8 cellular contexts compared by ENCODE assay signal in genomic region chr15:34102175-34102925, GRCh38. TPM values are rescaled to one million over a fixed set of nuclear protein-coding genes. Genes with fewer than 3 reads are reported as not detected.
A peak's percentile ranks its signal among the peaks of the same experiment; 100 is the strongest.
DNase-seq lines count a peak whose midpoint lies in the region; ATAC-seq and TF ChIP-seq lines count a peak whose summit lies in the region.

No MANE protein-coding gene starts in this region.

- H3K9ac ChIP-seq in liver (ENCODE audit: low read depth in 1 of 2, low read length in 2 of 2): peak overlapping the region; percentile 79 to 97

- intact Hi-C loops in body of pancreas (cut with DNase I): loop anchor here (10.0 kb wide), 1 partner anchor 112 kb away; the partner anchor contains the start of gene KATNBL1

- peak overlapping the region; percentile 97 for H3K4me3 Mint-ChIP-seq in activated naive CD4-positive, alpha-beta T cell treated with anti-CD3 and anti-CD28 coated beads, Interleukin-2, amount 10 ng/mL, durations not matched to agents 7 days and 5 days

- TF ChIP-seq POLR2A in body of pancreas (IDR thresholded peaks at IDR 0.05): no peak
- TF ChIP-seq POLR2A in tibial nerve (IDR thresholded peaks at IDR 0.05): no peak

- H3K4me3 ChIP-seq in body of pancreas (peak overlapping the region; percentile 48 to 98), liver (ENCODE audit: low read depth in 1 of 3, low read length in 3 of 3) (peak overlapping the region; percentile 84 to 94 (median 93)), tibial nerve (peak overlapping the region; percentile 44 to 83 (median 70))

- 12 to 16% methylated on average over 29 of the region's 29 CpGs for WGBS in body of pancreas, 2 donors
- 25% methylated on average over 29 of the region's 29 CpGs for WGBS in liver
- WGBS in tibial nerve, 2 donors: 24 to 26% methylated on average over 29 of the region's 29 CpGs

- H3K9me3 ChIP-seq in body of pancreas (no peaks in the 10 kb centered on the region), liver (ENCODE audit: control insufficient read depth in 4 of 4, low read length in 3 of 4) (no peaks in the 10 kb centered on the region), tibial nerve (no peaks in the 10 kb centered on the region)

- peaks cover 29% of the 10 kb centered on the region for H3K36me3 Mint-ChIP-seq in activated naive CD4-positive, alpha-beta T cell treated with anti-CD3 and anti-CD28 coated beads, Interleukin-2, amount 10 ng/mL, durations not matched to agents 7 days and 5 days

- H3K27me3 ChIP-seq in body of pancreas (no peaks in the 10 kb centered on the region), liver (ENCODE audit: control insufficient read depth in 4 of 4, insufficient read depth in 4 of 4, low read length in 3 of 4) (no peaks in the 10 kb centered on the region), tibial nerve (no peaks in the 10 kb centered on the region)

- H3K27me3 Mint-ChIP-seq in activated naive CD4-positive, alpha-beta T cell treated with anti-CD3 and anti-CD28 coated beads, Interleukin-2, amount 10 ng/mL, durations not matched to agents 7 days and 5 days: peaks cover 3% of the 10 kb centered on the region

- peak in 1 of 2 donors; percentile 30 for TF ChIP-seq EP300 in tibial nerve (IDR thresholded peaks at IDR 0.05)

- H3K36me3 ChIP-seq in body of pancreas (replicated peaks in 1 of 2; ENCODE audit: insufficient read depth in 1 of 2, low read depth in 2 of 2) (no peaks in the 10 kb centered on the region), liver (ENCODE audit: control insufficient read depth in 4 of 4, insufficient read depth in 3 of 4, low read depth in 1 of 4, low read length in 3 of 4) (no peaks in the 10 kb centered on the region), tibial nerve (peaks cover 0 to 5% (median 0%) of the 10 kb centered on the region in 3 donors)

- TF ChIP-seq RAD21 in liver (IDR thresholded peaks at IDR 0.05): no peak

- peaks cover 20% of the 10 kb centered on the region for H3K4me1 ChIP-seq in body of pancreas
- peaks cover 4 to 22% (median 15%) of the 10 kb centered on the region in 4 donors for H3K4me1 ChIP-seq in liver (ENCODE audit: control insufficient read depth in 4 of 4, insufficient read depth in 4 of 4, low read length in 3 of 4)
- peaks cover 0 to 42% (median 18%) of the 10 kb centered on the region in 4 donors for H3K4me1 ChIP-seq in tibial nerve

- H3K27ac Mint-ChIP-seq in activated naive CD4-positive, alpha-beta T cell treated with anti-CD3 and anti-CD28 coated beads, Interleukin-2, amount 10 ng/mL, durations not matched to agents 7 days and 5 days: peak overlapping the region; percentile 95

- DNase-seq in activated naive CD4-positive, alpha-beta T cell treated with anti-CD3 and anti-CD28 coated beads, Interleukin-2, amount 10 ng/mL, durations not matched to agents 7 days and 5 days: no peak
- DNase-seq in activated naive CD4-positive, alpha-beta T cell (lab: John Stamatoyannopoulos, UW): no peak
- peak in 1 of 4 donors; percentile 2 for DNase-seq in body of pancreas
- DNase-seq in tibial nerve (ENCODE audit: low spot score in 2 of 2): no peak
- DNase-seq in HuH-7.5 (ENCODE audit: low spot score): no peak
- no peak for DNase-seq in Ammon's horn (ENCODE audit: low spot score)
- DNase-seq in OCI-M2 (lab: John Stamatoyannopoulos, UW; ENCODE audit: unreplicated experiment): no peak

- H3K9me3 Mint-ChIP-seq in activated naive CD4-positive, alpha-beta T cell treated with anti-CD3 and anti-CD28 coated beads, Interleukin-2, amount 10 ng/mL, durations not matched to agents 7 days and 5 days: peaks cover 10% of the 10 kb centered on the region

- H3K27ac ChIP-seq in body of pancreas: peak overlapping the region; percentile 72 to 88 (median 86)
- H3K27ac ChIP-seq in liver (ENCODE audit: low read depth in 1 of 2, low read length in 2 of 2): peak overlapping the region; percentile 85 to 88
- peak overlapping the region; percentile 53 to 90 (median 84) for H3K27ac ChIP-seq in tibial nerve

- peaks cover 40% of the 10 kb centered on the region for H3K4me1 Mint-ChIP-seq in activated naive CD4-positive, alpha-beta T cell treated with anti-CD3 and anti-CD28 coated beads, Interleukin-2, amount 10 ng/mL, durations not matched to agents 7 days and 5 days

- peak; percentile 51 for ATAC-seq in body of pancreas

- TF ChIP-seq CTCF in body of pancreas (IDR thresholded peaks at IDR 0.05) (peak in 1 of 7 experiments; percentile 6), liver (IDR thresholded peaks at IDR 0.05; ENCODE audit: low read depth, low read length, missing input control) (no peak), tibial nerve (IDR thresholded peaks at IDR 0.05) (no peak)

- CTCF ChIA-PET in activated naive CD4-positive, alpha-beta T cell treated with anti-CD3 and anti-CD28 coated beads, Interleukin-2, amount 10 ng/mL, durations not matched to agents 7 days and 5 days (lab: Charles Lee): interaction anchor here (1.3 to 1.8 kb wide), 2 partner anchors 107 to 485 kb away, joined by 3 to 4 read pairs; partner anchors contain the start of gene KATNBL1

TF ChIP-seq in liver, 16 proteins besides CTCF, POLR2A, EP300 and RAD21:
- TF ChIP-seq, protein P1, sequence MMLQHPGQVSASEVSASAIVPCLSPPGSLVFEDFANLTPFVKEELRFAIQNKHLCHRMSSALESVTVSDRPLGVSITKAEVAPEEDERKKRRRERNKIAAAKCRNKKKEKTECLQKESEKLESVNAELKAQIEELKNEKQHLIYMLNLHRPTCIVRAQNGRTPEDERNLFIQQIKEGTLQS (IDR thresholded peaks at IDR 0.05): no peak
- TF ChIP-seq SP1 (IDR thresholded peaks at IDR 0.05) (no peak), REST (IDR thresholded peaks at IDR 0.05) (no peak), HNF4A (conservative IDR thresholded peaks at IDR 0.05) (no peak), ZBTB33 (IDR thresholded peaks at IDR 0.05) (peak; percentile 17), JUND (IDR thresholded peaks at IDR 0.05) (peak in 1 of 2 donors; percentile 6), YY1 (IDR thresholded peaks at IDR 0.05) (no peak), HNF4G (IDR thresholded peaks at IDR 0.05) (peak; percentile 13), GABPA (IDR thresholded peaks at IDR 0.05 in 1 of 2, conservative IDR thresholded peaks at IDR 0.05 in 1 of 2) (peak in 1 of 2 donors; percentile 35), NR2F2 (IDR thresholded peaks at IDR 0.05) (peak; percentile 1)

RNA-seq across cellular contexts. Expression of gene PGBD4, which starts 0.5 kb away (rescaled TPM):
- total RNA-seq in body of pancreas (1 to 10 TPM; 1.0 to 4.6 TPM), liver (1 to 10 TPM in 1 of 2 donors, under 1 TPM in 1; 0.98 to 1.1 TPM), tibial nerve (1 to 10 TPM in 3 of 4 donors, under 1 TPM in 1; 0.90 to 2.9 (median 1.9) TPM)
- under 1 TPM; 0.39 to 0.90 TPM for polyA plus RNA-seq in liver

RNA-seq across cellular contexts. Expression of gene EMC7, which starts 0.7 kb away (rescaled TPM):
- 10 to 100 TPM; 27.4 to 27.8 TPM for total RNA-seq in body of pancreas
- 10 to 100 TPM; 26.7 to 29.9 TPM for total RNA-seq in liver
- polyA plus RNA-seq in liver: 10 to 100 TPM; 45.3 to 58.3 TPM
- 10 to 100 TPM; 29.9 to 41.4 (median 34.4) TPM for total RNA-seq in tibial nerve
